Comparison of ENCODE assay signal across 25 cellular contexts in the genomic region with DNA sequence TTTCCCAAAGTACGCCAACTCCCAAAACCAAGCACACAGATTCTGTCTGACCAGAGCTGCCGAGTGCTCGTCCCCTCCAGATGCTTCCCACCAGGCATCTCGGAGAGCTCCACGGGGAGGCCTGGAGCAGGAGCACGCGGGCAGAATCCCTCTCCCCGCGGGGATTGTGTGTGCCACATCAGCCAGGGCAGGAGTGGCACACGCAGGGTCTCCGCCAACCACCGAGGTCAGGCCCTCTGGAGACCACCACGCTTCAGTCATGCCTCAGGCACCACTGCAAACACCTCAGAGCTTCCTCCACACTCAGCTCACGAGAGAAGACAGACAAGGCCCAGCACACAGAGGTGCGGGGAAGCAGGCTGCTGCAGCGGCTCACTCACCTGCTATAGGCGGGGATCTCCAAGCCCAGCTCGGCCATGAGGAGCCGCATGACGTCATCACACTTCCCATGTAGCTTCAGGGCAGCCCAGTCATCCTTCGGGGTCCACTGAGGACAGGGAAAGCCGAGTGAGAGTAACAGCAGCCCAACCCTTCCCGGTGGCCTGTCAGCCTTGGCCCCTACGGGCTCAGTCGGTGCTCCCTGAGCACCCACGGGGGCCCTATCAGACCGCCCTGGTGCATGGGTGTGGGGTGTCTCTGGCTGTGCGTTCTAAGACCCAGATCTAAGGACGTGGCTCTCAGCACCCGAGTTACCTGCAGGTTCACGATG. TPM values are rescaled to one million over a fixed set of nuclear protein-coding genes. Genes with fewer than 3 reads are reported as not detected.
DNase-seq lines count a peak whose midpoint lies in the region; ATAC-seq and TF ChIP-seq lines count a peak whose summit lies in the region.
"Had no signal": no experiment of that assay in that cellular context is flagged by ENCODE, and none has a peak within 500 bp of the region (broad histone marks: within the 10 kb centered on the region; RNA-seq: fewer than 3 reads in every experiment).

No MANE protein-coding gene starts in this region.

- TF ChIP-seq CTCF in HCT116 (IDR thresholded peaks at IDR 0.05 in 2 of 3, conservative IDR thresholded peaks at IDR 0.05 in 1 of 3; ENCODE audit: borderline replicate concordance in 1 of 3, insufficient read depth in 1 of 3, low read depth in 2 of 3, low read length in 2 of 3) (no peak), WTC11 (IDR thresholded peaks at IDR 0.05) (no peak), osteocyte (IDR thresholded peaks at IDR 0.05) (no peak)

- H3K36me3 Mint-ChIP-seq in WTC11 (peaks cover 17% of the 10 kb centered on the region), osteocyte (ENCODE audit: unreplicated experiment) (peaks cover 15% of the 10 kb centered on the region)
- H3K36me3 Mint-ChIP-seq in natural killer cell treated with Interleukin-12 subunit alpha and Interleukin-12 subunit beta and Interleukin-15 and Interleukin-18, amount 100 ng/mL, for 72 hours, result peaks cover 6% of the 10 kb centered on the region
- H3K36me3 Mint-ChIP-seq: naive B cell had no signal

- TF ChIP-seq POLR2A in HCT116 (IDR thresholded peaks at IDR 0.05; ENCODE audit: borderline replicate concordance, extremely low read depth, insufficient read depth, insufficient read length), result no peak

- CTCF ChIA-PET in HCT116 (lab: Charles Lee) (interaction anchor here (0.9 to 1.8 kb wide), 2 partner anchors 10 to 108 kb away, joined by 4 to 9 read pairs; partner anchors contain the start of genes CENPX and LRRC45), WTC11 (lab: Charles Lee) (no interaction called here)

- peak overlapping the region; percentile 34; the same call in 1 of the 2 replicates for H3K27ac Mint-ChIP-seq in WTC11
- peak overlapping the region in 1 of 2 donors; percentile 37 for H3K27ac Mint-ChIP-seq in natural killer cell treated with Interleukin-12 subunit alpha and Interleukin-12 subunit beta and Interleukin-15 and Interleukin-18, amount 100 ng/mL, for 72 hours
- no peak overlapping the region for H3K27ac Mint-ChIP-seq in osteocyte (ENCODE audit: unreplicated experiment)
- H3K27ac Mint-ChIP-seq: stimulated activated naive CD8-positive, alpha-beta T cell treated with anti-CD3 and anti-CD28 coated beads, Interleukin-15, Interleukin-2, amounts not matched to agents 100 ng/mL and 50 ng/mL, for 24 hours had no signal

- peaks cover 43 to 60% of the 10 kb centered on the region in 2 experiments for H3K4me1 ChIP-seq in HCT116 (ENCODE audit: control insufficient read depth in 1 of 2, insufficient read depth in 2 of 2, low read length in 2 of 2)

- POLR2A ChIA-PET in HCT116 (lab: Charles Lee), result interaction anchor here (1.1 to 1.3 kb wide), 2 partner anchors 13 to 16 kb away, joined by 3 read pairs; no protein-coding TSS in a partner anchor
- POLR2A ChIA-PET in WTC11 (lab: Charles Lee), result interaction anchor here (2.0 kb wide), 1 partner anchor 10 kb away, joined by 7 read pairs; no protein-coding TSS in a partner anchor

- H3K9me3 ChIP-seq in HCT116 (ENCODE audit: control insufficient read depth in 1 of 2, insufficient read depth in 1 of 2, low read depth in 1 of 2, low read length in 2 of 2), result no peaks in the 10 kb centered on the region
- H3K9me3 ChIP-seq: tibial artery had no signal

- H3K27me3 Mint-ChIP-seq in WTC11 (ENCODE audit: low read depth) (no peaks in the 10 kb centered on the region), osteocyte (ENCODE audit: unreplicated experiment) (no peaks in the 10 kb centered on the region)
- H3K27me3 Mint-ChIP-seq in natural killer cell treated with Interleukin-12 subunit alpha and Interleukin-12 subunit beta and Interleukin-15 and Interleukin-18, amount 100 ng/mL, for 72 hours, result no peaks in the 10 kb centered on the region
- H3K27me3 Mint-ChIP-seq: naive B cell; stimulated activated naive CD8-positive, alpha-beta T cell treated with anti-CD3 and anti-CD28 coated beads, Interleukin-15, Interleukin-2, amounts not matched to agents 100 ng/mL and 50 ng/mL, for 24 hours had no signal

- no peaks in the 10 kb centered on the region for H3K27me3 ChIP-seq in HCT116 (ENCODE audit: insufficient read depth, low read length)
- H3K27me3 ChIP-seq: tibial artery had no signal

- H3K4me1 Mint-ChIP-seq in WTC11 (peaks cover 16% of the 10 kb centered on the region), osteocyte (ENCODE audit: unreplicated experiment) (peaks cover 18% of the 10 kb centered on the region)
- peaks cover 17 to 21% of the 10 kb centered on the region in 2 donors for H3K4me1 Mint-ChIP-seq in natural killer cell treated with Interleukin-12 subunit alpha and Interleukin-12 subunit beta and Interleukin-15 and Interleukin-18, amount 100 ng/mL, for 72 hours (ENCODE audit: low read depth in 2 of 2)

- no peak for TF ChIP-seq RAD21 in HCT116 (IDR thresholded peaks at IDR 0.05; ENCODE audit: low read depth)

- H3K9me3 Mint-ChIP-seq in WTC11 (no peaks in the 10 kb centered on the region), osteocyte (ENCODE audit: unreplicated experiment) (no peaks in the 10 kb centered on the region)
- no peaks in the 10 kb centered on the region for H3K9me3 Mint-ChIP-seq in natural killer cell treated with Interleukin-12 subunit alpha and Interleukin-12 subunit beta and Interleukin-15 and Interleukin-18, amount 100 ng/mL, for 72 hours
- H3K9me3 Mint-ChIP-seq: naive B cell; stimulated activated naive CD8-positive, alpha-beta T cell treated with anti-CD3 and anti-CD28 coated beads, Interleukin-15, Interleukin-2, amounts not matched to agents 100 ng/mL and 50 ng/mL, for 24 hours had no signal

- intact Hi-C loops in HCT116 (cut with micrococcal nuclease), result loop anchor here (5.0 kb wide), 1 partner anchor 109 kb away; the partner anchor contains the start of genes CENPX and LRRC45

- RAD21 ChIA-PET in HCT116 (lab: Charles Lee; ENCODE audit: low non-redundant PET in 1 of 2, low total read pairs in 2 of 2, uncharacterized antibody in 2 of 2, unreplicated experiment in 2 of 2), result interaction anchor here in 1 of 2 experiments (1.3 kb wide), 1 partner anchor 13 kb away, joined by 3 read pairs; no protein-coding TSS in a partner anchor

- ATAC-seq in HCT116 (no peak), WTC11 (no peak), HG03457 (IDR thresholded peaks at IDR 0.05; ENCODE audit: unreplicated experiment) (no peak)
- ATAC-seq in natural killer cell treated with Interleukin-12 subunit alpha and Interleukin-12 subunit beta and Interleukin-15 and Interleukin-18, amount 100 ng/mL, for 72 hours, result no peak
- ATAC-seq: right cardiac atrium, SK-N-SH treated with all-trans-retinoic acid at 6 μM for 48 hours had no signal

- no TSS peak for BruUV-seq in HCT116 (replicated peaks; lab: Mats Ljungman, UMichigan)

- peaks cover 45% of the 10 kb centered on the region for H3K79me2 ChIP-seq in HCT116 (ENCODE audit: insufficient read depth, low read length)

- peak overlapping the region; percentile 66 for H3K4me2 ChIP-seq in HCT116 (ENCODE audit: low read length)

- H3K4me3 Mint-ChIP-seq in WTC11, result no peak overlapping the region
- peak overlapping the region; percentile 41 for H3K4me3 Mint-ChIP-seq in natural killer cell treated with Interleukin-12 subunit alpha and Interleukin-12 subunit beta and Interleukin-15 and Interleukin-18, amount 100 ng/mL, for 72 hours
- no peak overlapping the region for H3K4me3 Mint-ChIP-seq in osteocyte (ENCODE audit: unreplicated experiment)
- H3K4me3 Mint-ChIP-seq: stimulated activated naive CD8-positive, alpha-beta T cell treated with anti-CD3 and anti-CD28 coated beads, Interleukin-15, Interleukin-2, amounts not matched to agents 100 ng/mL and 50 ng/mL, for 24 hours had no signal

- no peaks in the 10 kb centered on the region for H3K9me2 ChIP-seq in HCT116 (ENCODE audit: insufficient read depth)

- DNase-seq in HCT116 (ENCODE audit: low read depth, low spot score) (no peak), WTC11 (ENCODE audit: low spot score) (no peak), DMS79 (lab: John Stamatoyannopoulos, UW) (no peak), osteocyte (ENCODE audit: extremely low spot score, unreplicated experiment) (no peak)
- peak; percentile 56 for DNase-seq in natural killer cell treated with Interleukin-12 subunit alpha and Interleukin-12 subunit beta and Interleukin-15 and Interleukin-18, amount 100 ng/mL, for 72 hours (ENCODE audit: low spot score)
- DNase-seq: activated CD4-positive, alpha-beta T cell treated with anti-CD3 and anti-CD28 coated beads, Interleukin-2, amount 50 U/mL, for 48 hours; activated CD4-positive, CD25-positive, alpha-beta regulatory T cell; activated effector memory CD4-positive, alpha-beta T cell treated with anti-CD3 and anti-CD28 coated beads, Interleukin-2, amount 50 U/mL, for 16 hours; cortex of kidney; DMS53; HCEC 1CT; head of caudate nucleus; KG1; naive B cell; NCI-H1436 treated with DMSO at 0.1 percent for 48 hours; NCI-H510A; right cardiac atrium; stimulated activated CD4-positive, alpha-beta T cell treated with anti-CD3 and anti-CD28 coated beads, Interleukin-12 subunit alpha, Interleukin-12 subunit beta, amount 100 ng/mL, for 4 hours; T-helper 9 cell; tibial artery had no signal

- H2AFZ ChIP-seq in HCT116 (ENCODE audit: low read depth, low read length, poor library complexity, severe bottlenecking), result no peak overlapping the region
- H2AFZ ChIP-seq: parathyroid adenoma had no signal

- H3K27ac ChIP-seq in HCT116 (ENCODE audit: low read depth, low read length), result peak overlapping the region; percentile 60
- H3K27ac ChIP-seq: parathyroid adenoma, tibial artery had no signal

- peaks cover 21 to 34% of the 10 kb centered on the region in 2 experiments for H3K36me3 ChIP-seq in HCT116 (ENCODE audit: control insufficient read depth in 1 of 2, insufficient read depth in 2 of 2, low read length in 2 of 2)

- H3K4me3 ChIP-seq in HCT116 (replicated peaks in 1 of 2; ENCODE audit: low read depth in 1 of 2, low read length in 2 of 2), result no peak overlapping the region
- H3K4me3 ChIP-seq: tibial artery had no signal

- H4K20me1 ChIP-seq in HCT116 (ENCODE audit: insufficient read depth), result no peaks in the 10 kb centered on the region

- no peak overlapping the region for H3K9ac ChIP-seq in HCT116 (ENCODE audit: low read length)
- H3K9ac ChIP-seq: parathyroid adenoma had no signal

RNA-seq across cellular contexts. Expression of gene PCYT2, which starts 2.3 kb away (rescaled TPM):
- total RNA-seq in HCT116 (2021; ENCODE audit: unreplicated experiment) (51.5 TPM), WTC11 (2021) (24.7 to 31.4 TPM (median 26.3 TPM) in 3 replicates), osteocyte (33.2 and 38.0 TPM in 2 replicates)
- polyA plus RNA-seq in HCT116 (2012), result 44.1 and 45.7 TPM in 2 replicates
- 10 to 100 TPM; 30.4 to 36.5 TPM for total RNA-seq in natural killer cell treated with Interleukin-12 subunit alpha and Interleukin-12 subunit beta and Interleukin-15 and Interleukin-18, amount 100 ng/mL, for 72 hours

RNA-seq across cellular contexts. Expression of gene SIRT7, which starts 4.4 kb away (rescaled TPM):
- 62.6 TPM for total RNA-seq in HCT116 (2021; ENCODE audit: unreplicated experiment)
- polyA plus RNA-seq in HCT116 (2012), result 43.7 and 50.8 TPM in 2 replicates
- total RNA-seq in WTC11 (2021), result 19.5 to 24.2 TPM (median 20.9 TPM) in 3 replicates
- total RNA-seq in natural killer cell treated with Interleukin-12 subunit alpha and Interleukin-12 subunit beta and Interleukin-15 and Interleukin-18, amount 100 ng/mL, for 72 hours, result 10 to 100 TPM; 69.4 to 77.6 TPM
- total RNA-seq in osteocyte, result 18.8 and 20.9 TPM in 2 replicates

RNA-seq across cellular contexts. Expression of gene NPB, which starts 11.5 kb away (rescaled TPM):
- total RNA-seq in HCT116 (2021; ENCODE audit: unreplicated experiment) (1.2 TPM), WTC11 (2021) (1.9 to 2.1 TPM (median 1.9 TPM) in 3 replicates), osteocyte (0.56 and 0.68 TPM in 2 replicates)
- 0.56 and 0.90 TPM in 2 replicates for polyA plus RNA-seq in HCT116 (2012)
- under 1 TPM; 0.17 to 0.50 TPM for total RNA-seq in natural killer cell treated with Interleukin-12 subunit alpha and Interleukin-12 subunit beta and Interleukin-15 and Interleukin-18, amount 100 ng/mL, for 72 hours
- total RNA-seq: mesenteric fat pad had no signal

RNA-seq across cellular contexts. Expression of gene MAFG, which starts 14.0 kb away (rescaled TPM):
- 46.8 TPM for total RNA-seq in HCT116 (2021; ENCODE audit: unreplicated experiment)
- 29.0 and 32.9 TPM in 2 replicates for polyA plus RNA-seq in HCT116 (2012)
- total RNA-seq in WTC11 (2021), result 24.2 to 29.8 TPM (median 24.3 TPM) in 3 replicates
- total RNA-seq in natural killer cell treated with Interleukin-12 subunit alpha and Interleukin-12 subunit beta and Interleukin-15 and Interleukin-18, amount 100 ng/mL, for 72 hours, result 10 to 100 TPM; 26.7 to 49.4 TPM
- 34.7 and 35.6 TPM in 2 replicates for total RNA-seq in osteocyte

RNA-seq across cellular contexts. Expression of gene ANAPC11, which starts 22.0 kb away (rescaled TPM):
- 208 TPM for total RNA-seq in HCT116 (2021; ENCODE audit: unreplicated experiment)
- polyA plus RNA-seq in HCT116 (2012), result 367 and 443 TPM in 2 replicates
- total RNA-seq in WTC11 (2021), result 217 to 249 TPM (median 245 TPM) in 3 replicates
- total RNA-seq in natural killer cell treated with Interleukin-12 subunit alpha and Interleukin-12 subunit beta and Interleukin-15 and Interleukin-18, amount 100 ng/mL, for 72 hours, result 100 to 1,000 TPM in 1 of 2 donors, 10 to 100 TPM in 1; 81.3 to 112 TPM
- 119 and 138 TPM in 2 replicates for total RNA-seq in osteocyte
